Comparison of ENCODE assay signal across 10 cellular contexts in the genomic region with DNA sequence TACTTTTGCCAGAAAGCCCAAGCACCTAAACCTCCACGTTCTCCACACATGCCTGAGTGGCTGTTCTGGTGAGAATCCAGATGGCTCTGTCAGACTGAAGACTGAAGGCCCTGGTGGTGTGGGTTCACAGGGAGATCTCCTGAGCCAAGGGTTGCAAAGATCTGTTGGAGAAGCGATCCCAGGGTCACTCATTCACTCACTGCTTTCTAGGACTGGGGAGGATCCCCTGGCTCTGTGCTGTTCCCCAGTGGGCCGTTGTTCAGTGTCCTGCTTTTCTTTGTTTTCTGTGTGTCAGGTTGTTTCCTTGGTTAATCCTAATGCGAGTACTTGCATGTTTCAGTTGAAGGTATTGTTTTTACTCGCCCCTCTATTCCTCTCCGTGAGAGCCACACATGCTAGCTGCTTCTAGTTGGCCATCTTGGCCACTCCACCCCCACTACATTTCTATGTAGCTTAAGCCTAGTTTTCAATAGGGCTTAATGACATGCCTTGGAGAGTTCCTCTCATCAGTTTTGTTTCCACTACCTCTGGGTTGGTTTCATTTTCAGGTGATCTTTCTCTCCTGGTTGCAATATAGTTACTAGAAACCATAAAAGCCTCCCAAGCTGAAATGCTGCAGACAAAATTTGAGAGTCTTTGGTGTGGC.
DNase-seq lines count a peak whose midpoint lies in the region; ATAC-seq and TF ChIP-seq lines count a peak whose summit lies in the region.
"Had no signal": no experiment of that assay in that cellular context is flagged by ENCODE, and none has a peak within 500 bp of the region (broad histone marks: within the 10 kb centered on the region; RNA-seq: fewer than 3 reads in every experiment).

No MANE protein-coding gene starts in this region.

- CTCF ChIA-PET in GM10248 (lab: Yijun Ruan, JAX) = interaction anchor here (1.0 to 3.2 kb wide), 4 partner anchors 10 to 31 kb away, joined by 3 to 18 read pairs (median 3); no protein-coding TSS in a partner anchor

- peaks cover 37% of the 10 kb centered on the region for H3K4me1 ChIP-seq in adipocyte (ENCODE audit: control insufficient read depth, insufficient read depth, low read length)
- H3K4me1 ChIP-seq: right lobe of liver had no signal

- ATAC-seq in GM19395 (IDR thresholded peaks at IDR 0.05; ENCODE audit: unreplicated experiment) (peak; percentile 97), HG03159 (IDR thresholded peaks at IDR 0.05; ENCODE audit: unreplicated experiment) (peak; percentile 97)

- H3K9ac ChIP-seq in adipocyte (ENCODE audit: low read length) = peak overlapping the region; percentile 73

- POLR2A ChIA-PET in GM10248 (lab: Yijun Ruan, JAX) = no interaction called here

- peaks cover 2% of the 10 kb centered on the region for H3K9me3 ChIP-seq in adipocyte (ENCODE audit: control insufficient read depth, low read length)
- H3K9me3 ChIP-seq: right lobe of liver had no signal

- no peak overlapping the region for H3K4me3 ChIP-seq in adipocyte (ENCODE audit: low read length)
- H3K4me3 ChIP-seq: right lobe of liver, SK-N-MC had no signal

- H3K27me3 ChIP-seq in adipocyte (replicated peaks; ENCODE audit: control insufficient read depth, insufficient read depth, low read length) = no peaks in the 10 kb centered on the region
- H3K27me3 ChIP-seq: right lobe of liver had no signal

- H3K36me3 ChIP-seq in adipocyte (ENCODE audit: control insufficient read depth, insufficient read depth, low read length, severe bottlenecking) = no peaks in the 10 kb centered on the region
- H3K36me3 ChIP-seq: right lobe of liver had no signal

- TF ChIP-seq CTCF in GM10248 (IDR thresholded peaks at IDR 0.05; ENCODE audit: control extremely low read depth, extremely low read depth, low read depth, missing control alignments) = no peak

- DNase-seq in GM10248 (ENCODE audit: extremely low spot score) = peak; percentile 70
- DNase-seq in adipocyte (ENCODE audit: low read depth) = no peak
- no peak for DNase-seq in NCI-H510A treated with DMSO at 0.1 percent for 48 hours (lab: John Stamatoyannopoulos, UW)
- no peak for DNase-seq in NCI-H748 (lab: John Stamatoyannopoulos, UW; ENCODE audit: unreplicated experiment)
- no peak for DNase-seq in SW480 (ENCODE audit: low spot score)
- no peak for DNase-seq in NCI-H748 treated with DMSO at 0.1 percent for 48 hours (lab: John Stamatoyannopoulos, UW)
- DNase-seq: right lobe of liver had no signal
